Comparison of ENCODE assay signal across 28 cellular contexts in the genomic region with DNA sequence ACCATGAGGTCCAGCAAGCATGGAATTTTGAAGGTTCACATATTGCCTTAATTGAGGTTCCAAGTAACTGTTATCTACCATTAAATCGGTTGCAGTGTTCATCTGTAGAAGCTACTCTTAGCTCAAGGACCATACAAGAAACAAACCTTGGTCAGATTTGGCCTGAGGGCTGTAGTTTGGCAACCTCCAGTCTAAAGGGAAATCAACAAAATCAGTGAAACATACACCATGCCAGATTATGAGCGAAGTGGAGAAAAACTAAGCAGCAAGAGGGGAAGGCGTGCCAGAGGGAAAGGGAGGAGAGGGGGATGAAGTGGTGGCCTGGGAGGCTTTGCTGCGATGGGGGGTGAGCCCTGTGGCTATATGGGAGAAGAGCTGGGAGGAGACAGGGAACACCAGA. TPM values are rescaled to one million over a fixed set of nuclear protein-coding genes. Genes with fewer than 3 reads are reported as not detected.
"Had no signal": no experiment of that assay in that cellular context is flagged by ENCODE, and none has a peak within 500 bp of the region (broad histone marks: within the 10 kb centered on the region; RNA-seq: fewer than 3 reads in every experiment).

No MANE protein-coding gene starts in this region.

- H3K4me1 Mint-ChIP-seq: nephron; stimulated activated effector memory CD8-positive, alpha-beta T cell treated with anti-CD3 and anti-CD28 coated beads, Interleukin-12 subunit alpha, Interleukin-12 subunit beta, amount 100 ng/mL, for 72 hours; stimulated activated naive B cell treated with anti-CD40 and anti-IgM and Interleukin-4, amounts not matched to agents 10 μg/mL and 1 μg/mL and 100 μg/mL, for 72 hours had no signal

- DNase-seq: occipital lobe; ovary; psoas muscle; right cardiac atrium; sigmoid colon; small intestine; stimulated activated CD4-positive, alpha-beta T cell treated with anti-CD3 and anti-CD28 coated beads, Interleukin-15, amount 100 ng/mL, for 24 hours; stimulated activated CD4-positive, alpha-beta T cell treated with anti-CD3 and anti-CD28 coated beads, Interleukin-2, amount 100 ng/mL, for 24 hours; stimulated activated CD4-positive, alpha-beta T cell treated with anti-CD3 and anti-CD28 coated beads, Interleukin-2, amount 100 ng/mL, for 48 hours; stimulated activated CD4-positive, alpha-beta T cell treated with anti-CD3 and anti-CD28 coated beads, Interleukin-4, amount 100 ng/mL, for 24 hours; stimulated activated naive B cell treated with anti-CD40 and anti-IgM and Interleukin-4, amounts not matched to agents 10 μg/mL and 1 μg/mL and 100 μg/mL, for 72 hours; stimulated activated naive CD4-positive, alpha-beta T cell treated with Interleukin-2 at 50 U/mL for 16 hours; stomach; thyroid gland; trophoblast cell; upper lobe of left lung had no signal

- H3K9ac ChIP-seq: neural progenitor cell, parathyroid adenoma had no signal

- H3K4me3 ChIP-seq: neural progenitor cell, ovary, psoas muscle, right lobe of liver, sigmoid colon, stomach, thoracic aorta, thyroid gland, tibial nerve, upper lobe of left lung, vagina had no signal

- H3K9me3 ChIP-seq: ovary, psoas muscle, right lobe of liver, sigmoid colon, stomach, thoracic aorta, thyroid gland, tibial nerve, upper lobe of left lung, vagina had no signal

- H3K9me3 Mint-ChIP-seq: nephron; neural progenitor cell; stimulated activated effector memory CD8-positive, alpha-beta T cell treated with anti-CD3 and anti-CD28 coated beads, Interleukin-12 subunit alpha, Interleukin-12 subunit beta, amount 100 ng/mL, for 72 hours; stimulated activated naive B cell treated with anti-CD40 and anti-IgM and Interleukin-4, amounts not matched to agents 10 μg/mL and 1 μg/mL and 100 μg/mL, for 72 hours; stimulated activated naive CD8-positive, alpha-beta T cell treated with anti-CD3 and anti-CD28 coated beads, Interleukin-15, Interleukin-2, amounts not matched to agents 100 ng/mL and 50 ng/mL, for 24 hours had no signal

- H3K4me3 Mint-ChIP-seq: nephron; neural progenitor cell; stimulated activated effector memory CD8-positive, alpha-beta T cell treated with anti-CD3 and anti-CD28 coated beads, Interleukin-12 subunit alpha, Interleukin-12 subunit beta, amount 100 ng/mL, for 72 hours; stimulated activated naive B cell treated with anti-CD40 and anti-IgM and Interleukin-4, amounts not matched to agents 10 μg/mL and 1 μg/mL and 100 μg/mL, for 72 hours; stimulated activated naive CD8-positive, alpha-beta T cell treated with anti-CD3 and anti-CD28 coated beads, Interleukin-15, Interleukin-2, amounts not matched to agents 100 ng/mL and 50 ng/mL, for 24 hours had no signal

- H3K27ac ChIP-seq: neural progenitor cell, ovary, parathyroid adenoma, psoas muscle, right lobe of liver, sigmoid colon, stomach, thoracic aorta, thyroid gland, tibial nerve, upper lobe of left lung, vagina had no signal

- ATAC-seq: psoas muscle; right lobe of liver; stimulated activated effector memory CD8-positive, alpha-beta T cell treated with anti-CD3 and anti-CD28 coated beads, Interleukin-12 subunit alpha, Interleukin-12 subunit beta, amount 100 ng/mL, for 72 hours; stimulated activated naive B cell treated with anti-CD40 and anti-IgM and Interleukin-4, amounts not matched to agents 10 μg/mL and 1 μg/mL and 100 μg/mL, for 72 hours had no signal

- H3K4me1 ChIP-seq: neural progenitor cell, parathyroid adenoma, psoas muscle, thyroid gland had no signal

- H3K27me3 Mint-ChIP-seq: progenitor cell of endocrine pancreas; stimulated activated naive CD8-positive, alpha-beta T cell treated with anti-CD3 and anti-CD28 coated beads, Interleukin-15, Interleukin-2, amounts not matched to agents 100 ng/mL and 50 ng/mL, for 24 hours had no signal

- H3K36me3 ChIP-seq: neural progenitor cell, ovary, right lobe of liver, sigmoid colon, stomach, thoracic aorta, thyroid gland, tibial nerve, upper lobe of left lung, vagina had no signal

- FAIRE-seq: small intestine, urothelium cell line had no signal

- H3K27ac Mint-ChIP-seq: nephron; neural progenitor cell; progenitor cell of endocrine pancreas; stimulated activated effector memory CD8-positive, alpha-beta T cell treated with anti-CD3 and anti-CD28 coated beads, Interleukin-12 subunit alpha, Interleukin-12 subunit beta, amount 100 ng/mL, for 72 hours; stimulated activated naive B cell treated with anti-CD40 and anti-IgM and Interleukin-4, amounts not matched to agents 10 μg/mL and 1 μg/mL and 100 μg/mL, for 72 hours; stimulated activated naive CD8-positive, alpha-beta T cell treated with anti-CD3 and anti-CD28 coated beads, Interleukin-15, Interleukin-2, amounts not matched to agents 100 ng/mL and 50 ng/mL, for 24 hours had no signal

- H3K36me3 Mint-ChIP-seq: neural progenitor cell; stimulated activated effector memory CD8-positive, alpha-beta T cell treated with anti-CD3 and anti-CD28 coated beads, Interleukin-12 subunit alpha, Interleukin-12 subunit beta, amount 100 ng/mL, for 72 hours; stimulated activated naive B cell treated with anti-CD40 and anti-IgM and Interleukin-4, amounts not matched to agents 10 μg/mL and 1 μg/mL and 100 μg/mL, for 72 hours had no signal

- H3K27me3 ChIP-seq: neural progenitor cell, ovary, right lobe of liver, sigmoid colon, stomach, thyroid gland, tibial nerve, upper lobe of left lung, vagina had no signal

RNA-seq across cellular contexts. Expression of a gene that starts 8.8 kb away (rescaled TPM):
- total RNA-seq: occipital lobe, temporal lobe had no signal
